8 cellular contexts compared by ENCODE assay signal in genomic region chr1:235972316-235973090, GRCh38.
DNase-seq lines count a peak whose midpoint lies in the region; ATAC-seq, FAIRE-seq and TF ChIP-seq lines count a peak whose summit lies in the region.

No MANE protein-coding gene starts in this region.

- H3K9me3 ChIP-seq in WERI-Rb-1 (ENCODE audit: severe bottlenecking) (peaks cover 6% of the 10 kb centered on the region), parathyroid adenoma (ENCODE audit: control insufficient read depth, low read length) (no peaks in the 10 kb centered on the region), small intestine (ENCODE audit: control insufficient read depth, low read depth) (no peaks in the 10 kb centered on the region)

- FAIRE-seq in GM19239 (lab: Jason Lieb, UNC) (peak; percentile 68), small intestine (lab: Jason Lieb, UNC) (no peak)

- TF ChIP-seq CTCF in WERI-Rb-1 (IDR thresholded peaks at IDR 0.05; ENCODE audit: low read depth, low read length) (no peak), parathyroid adenoma (IDR thresholded peaks at IDR 0.05) (no peak)

- H3K36me3 ChIP-seq in WERI-Rb-1 (peaks cover 7% of the 10 kb centered on the region; the same call in 1 of the 2 replicates), parathyroid adenoma (ENCODE audit: control insufficient read depth, insufficient read depth, low read length) (no peaks in the 10 kb centered on the region), small intestine (ENCODE audit: control insufficient read depth in 2 of 2, insufficient read depth in 2 of 2, low read length in 2 of 2) (no peaks in the 10 kb centered on the region)

- H3K27me3 ChIP-seq in WERI-Rb-1 (ENCODE audit: insufficient read depth, low read depth, severe bottlenecking): no peaks in the 10 kb centered on the region
- peaks cover 3% of the 10 kb centered on the region for H3K27me3 ChIP-seq in parathyroid adenoma (ENCODE audit: control insufficient read depth, insufficient read depth, low read length)
- H3K27me3 ChIP-seq in small intestine (ENCODE audit: control insufficient read depth in 2 of 2, insufficient read depth in 2 of 2, low read length in 2 of 2): no peaks in the 10 kb centered on the region

- peak overlapping the region; percentile 51 for H3K4me3 ChIP-seq in WERI-Rb-1 (ENCODE audit: low read depth, low read length)
- no peak overlapping the region for H3K4me3 ChIP-seq in parathyroid adenoma (ENCODE audit: low read depth, low read length)
- H3K4me3 ChIP-seq in small intestine (ENCODE audit: low read depth in 1 of 2, low read length in 2 of 2): no peak overlapping the region

- H2AFZ ChIP-seq in parathyroid adenoma: peak overlapping the region; percentile 85

- no peak overlapping the region for H3K9ac ChIP-seq in parathyroid adenoma

- H3K79me2 ChIP-seq in parathyroid adenoma: no peaks in the 10 kb centered on the region

- DNase-seq in AG20443 (ENCODE audit: low spot score) (peak; percentile 69), GM19239 (ENCODE audit: insufficient read length, low spot score) (no peak), WERI-Rb-1 (no peak), germinal center (ENCODE audit: low spot score) (peak; percentile 27), NAMALWA (ENCODE audit: low spot score) (no peak), small intestine (no peak)

- peak overlapping the region; percentile 54 for H3K4me2 ChIP-seq in parathyroid adenoma (ENCODE audit: low read length)

- H3K4me1 ChIP-seq in parathyroid adenoma: no peaks in the 10 kb centered on the region
- H3K4me1 ChIP-seq in small intestine (ENCODE audit: control insufficient read depth in 2 of 2, insufficient read depth in 1 of 2, low read depth in 1 of 2, low read length in 1 of 2): peaks cover 0 to 2% of the 10 kb centered on the region in 2 donors

- peak; percentile 34 for ATAC-seq in HG03342 (IDR thresholded peaks at IDR 0.05; ENCODE audit: unreplicated experiment)

- H3K27ac ChIP-seq in WERI-Rb-1: peak overlapping the region; percentile 82
- peak overlapping the region; percentile 73 for H3K27ac ChIP-seq in parathyroid adenoma
- H3K27ac ChIP-seq in small intestine (ENCODE audit: low read depth in 1 of 2, low read length in 1 of 2): peak overlapping the region in 1 of 2 donors; percentile 96

- WGBS in small intestine, 3 donors: 57 to 66% (median 64%) methylated on average over 8 of the region's 8 CpGs

Comparison
In these comparisons a context has a peak if more than half of its experiments do, and no peak if none do; other contexts are left out.
1. DNase-seq: peak in AG20443 (single experiment) and germinal center (single experiment); none in GM19239 (single experiment), WERI-Rb-1 (single experiment), NAMALWA (single experiment) and small intestine (single experiment).